12 cellular contexts compared by ENCODE assay signal in genomic region chr12:113766880-113767878, GRCh38.
DNase-seq lines count a peak whose midpoint lies in the region; ATAC-seq and TF ChIP-seq lines count a peak whose summit lies in the region.
"Had no signal": no experiment of that assay in that cellular context is flagged by ENCODE, and none has a peak within 500 bp of the region (broad histone marks: within the 10 kb centered on the region; RNA-seq: fewer than 3 reads in every experiment).

No MANE protein-coding gene starts in this region.

- H3K14ac ChIP-seq in H9 (ENCODE audit: insufficient read depth, low read length), result no peak overlapping the region

- H3K79me2 ChIP-seq in H9 (ENCODE audit: insufficient read depth, low read length), result 0 out of 2 replicates have a peak, but pooled peaks cover 2% of the 10 kb centered on the region

- H3K27ac ChIP-seq in H9 (ENCODE audit: insufficient read length, low read depth, low read length) (no peak overlapping the region), colonic mucosa (no peak overlapping the region), upper lobe of left lung (no peak overlapping the region)

- no peak overlapping the region for H4K8ac ChIP-seq in H9 (replicated peaks; ENCODE audit: insufficient read length, low read depth, low read length)

- H3K9ac ChIP-seq in H9 (ENCODE audit: extremely low read depth, insufficient read length, low read length) (no peak overlapping the region), colonic mucosa (ENCODE audit: low read depth in 2 of 2, low read length in 2 of 2) (no peak overlapping the region)

- H4K91ac ChIP-seq in H9 (ENCODE audit: insufficient read length, low read depth, low read length), result no peak overlapping the region

- no peak overlapping the region for H3K56ac ChIP-seq in H9 (ENCODE audit: insufficient read length, low read depth, low read length)

- no peak overlapping the region for H3K4me3 Mint-ChIP-seq in H9
- H3K4me3 Mint-ChIP-seq: naive thymus-derived CD4-positive, alpha-beta T cell had no signal

- no peak overlapping the region for H3K4ac ChIP-seq in H9 (ENCODE audit: low read depth, low read length)

- TF ChIP-seq CTCF in H9 (conservative IDR thresholded peaks at IDR 0.05), result no peak
- TF ChIP-seq CTCF in colonic mucosa (IDR thresholded peaks at IDR 0.05), result no peak
- no peak for TF ChIP-seq CTCF in upper lobe of left lung (IDR thresholded peaks at IDR 0.05)

- peaks cover 13% of the 10 kb centered on the region in 2 experiments for H3K4me1 Mint-ChIP-seq in H9

- H3K23me2 ChIP-seq in H9 (ENCODE audit: insufficient read length, low read depth, low read length, poor library complexity, severe bottlenecking), result no peaks in the 10 kb centered on the region

- H4K20me1 ChIP-seq in H9 (ENCODE audit: control insufficient read depth, insufficient read depth, insufficient read length), result no peaks in the 10 kb centered on the region

- H3K27me3 ChIP-seq in H9 (ENCODE audit: insufficient read depth, low read length), result no peaks in the 10 kb centered on the region
- H3K27me3 ChIP-seq in colonic mucosa, result peaks cover 4% of the 10 kb centered on the region
- peaks cover 0 to 7% (median 0%) of the 10 kb centered on the region in 4 donors for H3K27me3 ChIP-seq in upper lobe of left lung

- H2BK20ac ChIP-seq in H9 (ENCODE audit: low read depth, low read length, poor library complexity, severe bottlenecking), result no peak overlapping the region

- no peaks in the 10 kb centered on the region for H3K36me3 ChIP-seq in colonic mucosa
- no peaks in the 10 kb centered on the region for H3K36me3 ChIP-seq in upper lobe of left lung

- ATAC-seq in HG02571 (IDR thresholded peaks at IDR 0.05; ENCODE audit: unreplicated experiment) (no peak), HG03025 (IDR thresholded peaks at IDR 0.05; ENCODE audit: low FRiP score, unreplicated experiment) (no peak), upper lobe of left lung (ENCODE audit: low FRiP score in 2 of 2) (no peak)
- ATAC-seq: naive thymus-derived CD4-positive, alpha-beta T cell had no signal

- H3K9me3 ChIP-seq in H9 (ENCODE audit: control insufficient read depth, low read depth, low read length) (no peaks in the 10 kb centered on the region), colonic mucosa (no peaks in the 10 kb centered on the region), upper lobe of left lung (no peaks in the 10 kb centered on the region)

- WGBS in H9 (ENCODE audit: extremely low coverage, insufficient read length, low lambda C conversion rate), result no CpG with 5 or more reads among the region's 10 CpGs
- WGBS in upper lobe of left lung, 2 donors, result 61 to 66% methylated on average over 3 to 10 of the region's 10 CpGs

- no peak overlapping the region for H2BK15ac ChIP-seq in H9 (ENCODE audit: low read depth, low read length)

- no peak for TF ChIP-seq EP300 in upper lobe of left lung (IDR thresholded peaks at IDR 0.05)

- no peak overlapping the region for H2BK120ac ChIP-seq in H9 (ENCODE audit: low read depth, low read length, poor library complexity, severe bottlenecking)

- H3K4me3 ChIP-seq in colonic mucosa (no peak overlapping the region), upper lobe of left lung (no peak overlapping the region)

- intact Hi-C loops in colonic mucosa (cut with DNase I), result no loop called here

- H3T11ph ChIP-seq in H9 (ENCODE audit: low read length), result no peak overlapping the region

- no peaks in the 10 kb centered on the region; a peak in 1 of 7 replicates for H3K36me3 Mint-ChIP-seq in H9 (ENCODE audit: insufficient read depth in 1 of 3, low read depth in 3 of 3)
- H3K36me3 Mint-ChIP-seq: naive thymus-derived CD4-positive, alpha-beta T cell had no signal

- no peak overlapping the region for H3K4me2 ChIP-seq in H9 (ENCODE audit: insufficient read depth, insufficient read length, low read length)

- H4K5ac ChIP-seq in H9 (ENCODE audit: insufficient read length, low read depth, low read length), result no peak overlapping the region

- no peak overlapping the region for H2AK5ac ChIP-seq in H9 (ENCODE audit: insufficient read length, low read length)

- no peaks in the 10 kb centered on the region for H3K79me1 ChIP-seq in H9 (ENCODE audit: insufficient read depth, low read depth, low read length, poor library complexity, severe bottlenecking)

- no peak overlapping the region for H2BK12ac ChIP-seq in H9 (ENCODE audit: insufficient read length, low read depth, low read length)

- H3K18ac ChIP-seq in H9 (ENCODE audit: insufficient read length, low read depth, low read length), result no peak overlapping the region

- H3K27ac Mint-ChIP-seq in H9, result no peak overlapping the region; a peak in 1 of 7 replicates
- H3K27ac Mint-ChIP-seq: naive thymus-derived CD4-positive, alpha-beta T cell had no signal

- H3K23ac ChIP-seq in H9 (ENCODE audit: insufficient read length, low read depth, low read length), result no peak overlapping the region

- no peak overlapping the region for H2AFZ ChIP-seq in H9 (ENCODE audit: low read length)

- no peak overlapping the region for H2BK5ac ChIP-seq in H9 (ENCODE audit: insufficient read length, low read length)

- H3K9me3 Mint-ChIP-seq in H9, result no peaks in the 10 kb centered on the region

- H3K4me1 ChIP-seq in H9 (ENCODE audit: insufficient read depth, low read length) (no peaks in the 10 kb centered on the region), colonic mucosa (no peaks in the 10 kb centered on the region), upper lobe of left lung (no peaks in the 10 kb centered on the region)

- TF ChIP-seq POLR2A in upper lobe of left lung (IDR thresholded peaks at IDR 0.05), result no peak

- DNase-seq in A172 (ENCODE audit: low spot score) (peak; percentile 85), H9 (peak; percentile 49), T1000 (lab: John Stamatoyannopoulos, UW) (peak; percentile 12), hepatic stellate cell (ENCODE audit: low spot score) (peak; percentile 85), colonic mucosa (no peak), upper lobe of left lung (no peak)
- DNase-seq: activated effector memory CD4-positive, alpha-beta T cell treated with Interleukin-2 at 50 U/mL for 16 hours; naive thymus-derived CD4-positive, alpha-beta T cell; NCI-H2081 treated with DMSO at 0.1 percent for 48 hours; stimulated activated CD4-positive, alpha-beta T cell treated with anti-CD3 and anti-CD28 coated beads, Interleukin-4, amount 100 ng/mL, for 4 hours had no signal

- peaks cover 7% of the 10 kb centered on the region for H3K27me3 Mint-ChIP-seq in H9 (ENCODE audit: low read depth)

Comparison
In these comparisons a context has a peak if more than half of its experiments do, and no peak if none do; other contexts are left out.
1. DNase-seq: peak in A172 (single experiment), H9 (single experiment), T1000 (single experiment) and hepatic stellate cell (single experiment); none in colonic mucosa (single experiment) and upper lobe of left lung (0 of 2).